Comparison of ENCODE assay signal across 7 cellular contexts in genomic region chr9:37209431-37210386, GRCh38.
DNase-seq lines count a peak whose midpoint lies in the region; ATAC-seq and TF ChIP-seq lines count a peak whose summit lies in the region.

No MANE protein-coding gene starts in this region.

- DNase-seq in GM06990 (ENCODE audit: extremely low read depth, insufficient read length) = peak; percentile 41
- DNase-seq in HuH-7 (ENCODE audit: low spot score) = peak; percentile 14
- no peak for DNase-seq in activated naive CD8-positive, alpha-beta T cell treated with anti-CD3 and anti-CD28 coated beads, Interleukin-2, amount 50 U/mL, for 24 hours
- DNase-seq in myocyte (ENCODE audit: low read depth) = peak; percentile 25
- no peak for DNase-seq in activated CD4-positive, alpha-beta T cell treated with anti-CD3 and anti-CD28 coated beads for 1 hour
- no peak for DNase-seq in cerebellar nuclear complex (lab: John Stamatoyannopoulos, UW)

- H3K36me3 ChIP-seq in GM06990 (ENCODE audit: control insufficient read depth, insufficient read depth, low read length) = peaks cover 5% of the 10 kb centered on the region

- peaks cover 50% of the 10 kb centered on the region for H3K4me1 Mint-ChIP-seq in activated naive CD8-positive, alpha-beta T cell treated with anti-CD3 and anti-CD28 coated beads, Interleukin-2, amount 50 U/mL, for 24 hours

- no peak for ATAC-seq in activated naive CD8-positive, alpha-beta T cell treated with anti-CD3 and anti-CD28 coated beads, Interleukin-2, amount 50 U/mL, for 24 hours
- ATAC-seq in GM19324 (IDR thresholded peaks at IDR 0.05; ENCODE audit: low FRiP score, unreplicated experiment) = no peak

- H3K27ac Mint-ChIP-seq in activated naive CD8-positive, alpha-beta T cell treated with anti-CD3 and anti-CD28 coated beads, Interleukin-2, amount 50 U/mL, for 24 hours = peak overlapping the region; percentile 40

- peaks cover 38% of the 10 kb centered on the region for H3K36me3 Mint-ChIP-seq in activated naive CD8-positive, alpha-beta T cell treated with anti-CD3 and anti-CD28 coated beads, Interleukin-2, amount 50 U/mL, for 24 hours (ENCODE audit: low read depth)

- no peaks in the 10 kb centered on the region for H3K9me3 Mint-ChIP-seq in activated naive CD8-positive, alpha-beta T cell treated with anti-CD3 and anti-CD28 coated beads, Interleukin-2, amount 50 U/mL, for 24 hours

- peak; percentile 22 for TF ChIP-seq CTCF in GM06990 (IDR thresholded peaks at IDR 0.05; ENCODE audit: insufficient read depth, low read length, poor library complexity, severe bottlenecking)

- no peaks in the 10 kb centered on the region for H3K27me3 Mint-ChIP-seq in activated naive CD8-positive, alpha-beta T cell treated with anti-CD3 and anti-CD28 coated beads, Interleukin-2, amount 50 U/mL, for 24 hours

- H3K27me3 ChIP-seq in GM06990 (replicated peaks; ENCODE audit: control insufficient read depth, insufficient read depth, low read length) = no peaks in the 10 kb centered on the region

- H3K4me3 ChIP-seq in GM06990 (replicated peaks; ENCODE audit: low read depth, low read length) = peak overlapping the region; percentile 5; the same call in 1 of the 2 replicates

- H3K4me3 Mint-ChIP-seq in activated naive CD8-positive, alpha-beta T cell treated with anti-CD3 and anti-CD28 coated beads, Interleukin-2, amount 50 U/mL, for 24 hours = no peak overlapping the region

Comparison
In these comparisons a context has a peak if more than half of its experiments do, and no peak if none do; other contexts are left out.
1. DNase-seq: peak in GM06990 (single experiment), HuH-7 (single experiment) and myocyte (single experiment); none in activated naive CD8-positive, alpha-beta T cell treated with anti-CD3 and anti-CD28 coated beads, Interleukin-2, amount 50 U/mL, for 24 hours (single experiment), activated CD4-positive, alpha-beta T cell treated with anti-CD3 and anti-CD28 coated beads for 1 hour (single experiment) and cerebellar nuclear complex (0 of 2).